14 cellular contexts compared by ENCODE assay signal in the genomic region with DNA sequence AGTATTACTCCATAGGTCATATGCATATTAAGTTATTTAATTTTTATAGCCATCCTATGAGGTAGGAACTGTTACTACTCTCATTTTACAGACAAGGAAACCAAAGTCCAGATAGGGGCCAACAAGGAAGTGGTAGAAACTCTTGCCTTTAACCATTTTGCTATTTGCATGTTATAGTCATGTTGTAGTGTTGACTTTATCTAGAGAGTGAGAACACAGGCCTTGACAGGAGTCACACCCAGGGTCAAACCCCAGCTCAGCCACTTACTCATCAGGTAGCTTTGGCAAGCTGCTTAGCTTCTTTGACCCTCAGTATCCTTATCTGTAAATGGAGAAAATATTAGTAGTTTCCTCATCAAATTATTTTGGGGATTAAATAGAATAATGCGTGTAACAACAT.
"Had no signal": no experiment of that assay in that cellular context is flagged by ENCODE, and none has a peak within 500 bp of the region (broad histone marks: within the 10 kb centered on the region; RNA-seq: fewer than 3 reads in every experiment).

No MANE protein-coding gene starts in this region.

- H3K4me3 ChIP-seq: lower lobe of right lung, tibial artery, vagina had no signal

- ATAC-seq: stimulated activated naive B cell treated with anti-CD40 and anti-IgM and Interleukin-4, amounts not matched to agents 10 μg/mL and 1 μg/mL and 100 μg/mL, for 72 hours; WTC11 had no signal

- H3K36me3 ChIP-seq: brain microvascular endothelial cell, lower lobe of right lung, tibial artery, vagina had no signal

- H3K27ac ChIP-seq: brain microvascular endothelial cell, lower lobe of right lung, tibial artery, vagina had no signal

- H3K9me3 ChIP-seq: lower lobe of right lung, tibial artery, vagina had no signal

- H3K27me3 ChIP-seq: brain microvascular endothelial cell, tibial artery, vagina had no signal

- DNase-seq: activated CD4-positive, alpha-beta T cell treated with anti-CD3 and anti-CD28 coated beads for 36 hours; activated CD4-positive, alpha-beta T cell treated with anti-CD3 and anti-CD28 coated beads, Interleukin-2, amount 50 U/mL, for 48 hours; activated naive CD4-positive, alpha-beta T cell treated with Interleukin-2 at 50 U/mL for 16 hours; activated naive CD8-positive, alpha-beta T cell treated with anti-CD3 and anti-CD28 coated beads, Interleukin-2, amount 10 ng/mL, durations not matched to agents 7 days and 5 days; anterior cingulate cortex; cortex of kidney; lower lobe of right lung; posterior cingulate gyrus; retina; stimulated activated naive B cell treated with anti-CD40 and anti-IgM and Interleukin-4, amounts not matched to agents 10 μg/mL and 1 μg/mL and 100 μg/mL, for 72 hours; tibial artery had no signal
